ENCODE assay signal across 8 cellular contexts in genomic region chr11:16738198-16738948, GRCh38. TPM values are rescaled to one million over a fixed set of nuclear protein-coding genes. Genes with fewer than 3 reads are reported as not detected.
A peak's percentile ranks its signal among the peaks of the same experiment; 100 is the strongest.
DNase-seq lines count a peak whose midpoint lies in the region; TF ChIP-seq lines count a peak whose summit lies in the region.

Gene C11orf58 (plus strand): TSS chr11:16738647. CDS start chr11:16738779, 132 bp downstream.

- H3K4me3 ChIP-seq in MG63 (peak within 1 kb of the TSS; percentile 87), fibroblast of the aortic adventitia (ENCODE audit: low read depth, low read length) (peak within 1 kb of the TSS; percentile 92)

- H2AK5ac ChIP-seq in H9 (ENCODE audit: insufficient read length, low read length), result no peak within 1 kb of the TSS

- H3K9me3 ChIP-seq in H9 (ENCODE audit: control insufficient read depth, low read depth, low read length) (no peaks in the 10 kb centered on the region), MG63 (no peaks in the 10 kb centered on the region)

- peak within 1 kb of the TSS; percentile 86 for H3T11ph ChIP-seq in H9 (ENCODE audit: low read length)

- H3K79me1 ChIP-seq in H9 (ENCODE audit: insufficient read depth, low read depth, low read length, poor library complexity, severe bottlenecking), result no peaks in the 10 kb centered on the region

- peaks cover 2 to 4% of the 10 kb centered on the region in 2 experiments; a peak in 3 of 5 replicates for H3K9me3 Mint-ChIP-seq in H9
- no peaks in the 10 kb centered on the region for H3K9me3 Mint-ChIP-seq in nephron
- no peaks in the 10 kb centered on the region for H3K9me3 Mint-ChIP-seq in stimulated activated naive CD8-positive, alpha-beta T cell treated with anti-CD3 and anti-CD28 coated beads, Interleukin-15, Interleukin-2, amounts not matched to agents 100 ng/mL and 50 ng/mL, for 24 hours

- H3K36me3 Mint-ChIP-seq in H9 (ENCODE audit: insufficient read depth in 1 of 3, low read depth in 3 of 3) (peaks cover 13 to 14% (median 14%) of the 10 kb centered on the region in 3 experiments; a peak in 6 of 7 replicates), nephron (ENCODE audit: low read depth) (peaks cover 21% of the 10 kb centered on the region)
- H3K36me3 Mint-ChIP-seq in stimulated activated naive CD8-positive, alpha-beta T cell treated with anti-CD3 and anti-CD28 coated beads, Interleukin-15, Interleukin-2, amounts not matched to agents 100 ng/mL and 50 ng/mL, for 24 hours (ENCODE audit: low read depth), result peaks cover 17% of the 10 kb centered on the region

- peaks cover 13% of the 10 kb centered on the region for H3K36me3 ChIP-seq in MG63

- peak within 1 kb of the TSS; percentile 98 for H3K18ac ChIP-seq in H9 (ENCODE audit: insufficient read length, low read depth, low read length)

- H3K27me3 Mint-ChIP-seq in H9 (ENCODE audit: low read depth), result no peaks in the 10 kb centered on the region
- no peaks in the 10 kb centered on the region for H3K27me3 Mint-ChIP-seq in nephron (ENCODE audit: low read depth)
- no peaks in the 10 kb centered on the region for H3K27me3 Mint-ChIP-seq in stimulated activated naive CD8-positive, alpha-beta T cell treated with anti-CD3 and anti-CD28 coated beads, Interleukin-15, Interleukin-2, amounts not matched to agents 100 ng/mL and 50 ng/mL, for 24 hours

- no peak within 1 kb of the TSS for H4K8ac ChIP-seq in H9 (replicated peaks; ENCODE audit: insufficient read length, low read depth, low read length)

- peaks cover 5% of the 10 kb centered on the region for H3K23me2 ChIP-seq in H9 (ENCODE audit: insufficient read length, low read depth, low read length, poor library complexity, severe bottlenecking)

- no peaks in the 10 kb centered on the region for H4K20me1 ChIP-seq in H9 (ENCODE audit: control insufficient read depth, insufficient read depth, insufficient read length)

- no peak within 1 kb of the TSS for H2BK15ac ChIP-seq in H9 (ENCODE audit: low read depth, low read length)

- H2BK20ac ChIP-seq in H9 (ENCODE audit: low read depth, low read length, poor library complexity, severe bottlenecking), result no peak within 1 kb of the TSS

- peak within 1 kb of the TSS; percentile 100 for H3K9ac ChIP-seq in H9 (ENCODE audit: extremely low read depth, insufficient read length, low read length)

- DNase-seq in ELR (ENCODE audit: low read depth), result peak; percentile 97
- peak; percentile 96 for DNase-seq in H9
- DNase-seq in MG63, result peak; percentile 91
- DNase-seq in SHP77 treated with DMSO at 0.1 percent for 48 hours (lab: John Stamatoyannopoulos, UW), result peak; percentile 67
- peak; percentile 98 for DNase-seq in activated effector memory CD4-positive, alpha-beta T cell treated with anti-CD3 and anti-CD28 coated beads, Interleukin-2, amount 50 U/mL, for 16 hours
- DNase-seq in fibroblast of the aortic adventitia (ENCODE audit: low read depth), result peak; percentile 96

- H2BK5ac ChIP-seq in H9 (ENCODE audit: insufficient read length, low read length), result peak within 1 kb of the TSS; percentile 94

- peak within 1 kb of the TSS; percentile 85 for H3K4me2 ChIP-seq in H9 (ENCODE audit: insufficient read depth, insufficient read length, low read length)

- H3K27me3 ChIP-seq in H9 (ENCODE audit: insufficient read depth, low read length) (no peaks in the 10 kb centered on the region), MG63 (no peaks in the 10 kb centered on the region)

- no peak within 1 kb of the TSS for H2BK12ac ChIP-seq in H9 (ENCODE audit: insufficient read length, low read depth, low read length)

- H3K14ac ChIP-seq in H9 (ENCODE audit: insufficient read depth, low read length), result peak within 1 kb of the TSS; percentile 99

- H3K27ac Mint-ChIP-seq in H9 (peak within 1 kb of the TSS in 1 of 3 experiments; percentile 46; a peak in 2 of 7 replicates), nephron (no peak within 1 kb of the TSS)
- peak within 1 kb of the TSS; percentile 80 for H3K27ac Mint-ChIP-seq in stimulated activated naive CD8-positive, alpha-beta T cell treated with anti-CD3 and anti-CD28 coated beads, Interleukin-15, Interleukin-2, amounts not matched to agents 100 ng/mL and 50 ng/mL, for 24 hours

- no peak within 1 kb of the TSS; a peak in 2 of 5 replicates for H3K4me3 Mint-ChIP-seq in H9
- H3K4me3 Mint-ChIP-seq in nephron, result peak within 1 kb of the TSS; percentile 76 to 87 (median 84)
- H3K4me3 Mint-ChIP-seq in stimulated activated naive CD8-positive, alpha-beta T cell treated with anti-CD3 and anti-CD28 coated beads, Interleukin-15, Interleukin-2, amounts not matched to agents 100 ng/mL and 50 ng/mL, for 24 hours, result no peak within 1 kb of the TSS

- H3K79me2 ChIP-seq in H9 (ENCODE audit: insufficient read depth, low read length), result peaks cover 26% of the 10 kb centered on the region

- peak within 1 kb of the TSS; percentile 3; the same call in 1 of the 2 replicates for H3K4ac ChIP-seq in H9 (ENCODE audit: low read depth, low read length)

- H3K4me1 Mint-ChIP-seq in H9, result peaks cover 14 to 15% of the 10 kb centered on the region in 2 experiments
- peaks cover 15% of the 10 kb centered on the region for H3K4me1 Mint-ChIP-seq in nephron
- peaks cover 28% of the 10 kb centered on the region for H3K4me1 Mint-ChIP-seq in stimulated activated naive CD8-positive, alpha-beta T cell treated with anti-CD3 and anti-CD28 coated beads, Interleukin-15, Interleukin-2, amounts not matched to agents 100 ng/mL and 50 ng/mL, for 24 hours (ENCODE audit: low read depth)

- peak within 1 kb of the TSS; percentile 99 for H3K56ac ChIP-seq in H9 (ENCODE audit: insufficient read length, low read depth, low read length)

- peak within 1 kb of the TSS; percentile 99 for H4K5ac ChIP-seq in H9 (ENCODE audit: insufficient read length, low read depth, low read length)

- no CpG with 5 or more reads among the region's 46 CpGs for WGBS in H9 (ENCODE audit: extremely low coverage, insufficient read length, low lambda C conversion rate)

- peak within 1 kb of the TSS; percentile 41 for H4K91ac ChIP-seq in H9 (ENCODE audit: insufficient read length, low read depth, low read length)

- TF ChIP-seq CTCF in H9 (conservative IDR thresholded peaks at IDR 0.05) (no peak), fibroblast of the aortic adventitia (IDR thresholded peaks at IDR 0.05; ENCODE audit: insufficient read depth, low read length) (peak; percentile 9), nephron (IDR thresholded peaks at IDR 0.05; ENCODE audit: unreplicated experiment in 3 of 3) (no peak)

- no peaks in the 10 kb centered on the region; the same call in 1 of the 2 replicates for H3K4me1 ChIP-seq in H9 (ENCODE audit: insufficient read depth, low read length)

- no peak within 1 kb of the TSS for H2AFZ ChIP-seq in H9 (ENCODE audit: low read length)

- peak within 1 kb of the TSS; percentile 64 for H3K27ac ChIP-seq in H9 (ENCODE audit: insufficient read length, low read depth, low read length)

- H2BK120ac ChIP-seq in H9 (ENCODE audit: low read depth, low read length, poor library complexity, severe bottlenecking), result peak within 1 kb of the TSS; percentile 81

- no peak within 1 kb of the TSS for H3K23ac ChIP-seq in H9 (ENCODE audit: insufficient read length, low read depth, low read length)

RNA-seq across cellular contexts. Expression of gene C11orf58, which starts in this region (rescaled TPM):
- total RNA-seq in H9 (2021) (165 and 169 TPM in 2 replicates), fibroblast of the aortic adventitia (ENCODE audit: low replicate concordance) (166 and 267 TPM in 2 replicates)
- 165 and 220 TPM in 2 replicates for total RNA-seq in MG63 (2014; rRNA removed; shearing (Covaris generic); ENCODE audit: low replicate concordance)

Comparison
In these comparisons a context has a peak if more than half of its experiments do, and no peak if none do; other contexts are left out.
1. Peak in every context shown above with its lines: DNase-seq, H3K4me3 ChIP-seq and H3K27ac ChIP-seq.
2. H3K4me3 Mint-ChIP-seq: peak in nephron (3 of 3); none in H9 (0 of 2) and stimulated activated naive CD8-positive, alpha-beta T cell treated with anti-CD3 and anti-CD28 coated beads, Interleukin-15, Interleukin-2, amounts not matched to agents 100 ng/mL and 50 ng/mL, for 24 hours (single experiment).